ENCODE assay signal across 11 cellular contexts in genomic region chr1:58720680-58721079, GRCh38.
"Had no signal": no experiment of that assay in that cellular context is flagged by ENCODE, and none has a peak within 500 bp of the region (broad histone marks: within the 10 kb centered on the region; RNA-seq: fewer than 3 reads in every experiment).

No MANE protein-coding gene starts in this region.

- H3K27ac ChIP-seq: pancreas, thoracic aorta, VCaP had no signal

- ATAC-seq: activated CD8-positive, alpha-beta T cell treated with anti-CD3 and anti-CD28 coated beads for 36 hours; heart left ventricle; left lobe of liver; pancreas; stimulated activated naive CD8-positive, alpha-beta T cell treated with anti-CD3 and anti-CD28 coated beads, Interleukin-15, amount 100 ng/mL, for 72 hours had no signal

- H3K4me1 ChIP-seq: pancreas had no signal

- H3K27me3 ChIP-seq: heart left ventricle, pancreas had no signal

- DNase-seq: activated CD8-positive, alpha-beta memory T cell treated with anti-CD3 and anti-CD28 coated beads, Interleukin-2, amount 50 U/mL, for 4 hours; activated CD8-positive, alpha-beta T cell treated with anti-CD3 and anti-CD28 coated beads for 36 hours; activated naive CD4-positive, alpha-beta T cell; heart left ventricle; pancreas; stimulated activated CD4-positive, alpha-beta T cell treated with anti-CD3 and anti-CD28 coated beads, Interleukin-4, amount 100 ng/mL, for 4 hours; stimulated activated naive CD8-positive, alpha-beta T cell treated with anti-CD3 and anti-CD28 coated beads, Interleukin-15, amount 100 ng/mL, for 72 hours; T-helper 9 cell had no signal

- H3K9me3 ChIP-seq: heart left ventricle, pancreas, thoracic aorta had no signal

- H3K36me3 ChIP-seq: heart left ventricle, pancreas, thoracic aorta had no signal

- H3K4me3 ChIP-seq: heart left ventricle, pancreas, thoracic aorta had no signal
